Comparison of ENCODE assay signal across 13 cellular contexts in the genomic region with DNA sequence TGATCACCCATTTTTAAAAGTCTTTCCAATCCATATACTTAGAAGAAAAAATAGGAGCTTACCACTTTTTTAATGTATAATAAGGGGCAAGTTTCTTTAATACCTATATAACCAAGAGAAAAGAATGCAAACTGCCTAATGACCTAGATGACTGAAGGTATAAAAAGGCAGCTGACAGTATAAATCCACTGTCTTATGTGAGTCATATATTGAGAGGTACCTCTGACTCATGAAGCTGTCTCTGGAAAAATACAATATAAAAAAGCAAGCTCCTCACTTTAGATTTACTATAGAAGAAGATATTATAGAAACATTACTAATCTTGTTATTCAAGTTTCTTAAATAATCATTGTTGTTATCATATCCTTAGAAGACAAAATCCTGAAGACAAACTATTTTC.
DNase-seq lines count a peak whose midpoint lies in the region; ATAC-seq and TF ChIP-seq lines count a peak whose summit lies in the region.
"Had no signal": no experiment of that assay in that cellular context is flagged by ENCODE, and none has a peak within 500 bp of the region (broad histone marks: within the 10 kb centered on the region; RNA-seq: fewer than 3 reads in every experiment).

No MANE protein-coding gene starts in this region.

- H3K9me3 Mint-ChIP-seq in activated naive CD8-positive, alpha-beta T cell treated with anti-CD3 and anti-CD28 coated beads, Interleukin-2, amount 50 U/mL, for 24 hours, result peaks cover 26% of the 10 kb centered on the region

- H3K4me3 ChIP-seq in heart left ventricle, result no peak overlapping the region
- H3K4me3 ChIP-seq: MG63, transverse colon had no signal

- TF ChIP-seq POLR2A in heart left ventricle (IDR thresholded peaks at IDR 0.05), result no peak

- no peaks in the 10 kb centered on the region for H3K27me3 ChIP-seq in heart left ventricle
- H3K27me3 ChIP-seq: transverse colon had no signal

- no peaks in the 10 kb centered on the region for H3K27me3 Mint-ChIP-seq in activated naive CD8-positive, alpha-beta T cell treated with anti-CD3 and anti-CD28 coated beads, Interleukin-2, amount 50 U/mL, for 24 hours

- H3K4me1 ChIP-seq in heart left ventricle, result peaks cover 0 to 10% (median 0%) of the 10 kb centered on the region in 12 donors
- H3K4me1 ChIP-seq: transverse colon had no signal

- peaks cover 26% of the 10 kb centered on the region for H3K36me3 Mint-ChIP-seq in activated naive CD8-positive, alpha-beta T cell treated with anti-CD3 and anti-CD28 coated beads, Interleukin-2, amount 50 U/mL, for 24 hours (ENCODE audit: low read depth)

- H3K36me3 ChIP-seq in heart left ventricle, result no peaks in the 10 kb centered on the region
- H3K36me3 ChIP-seq: MG63, transverse colon had no signal

- no peak overlapping the region for H3K27ac ChIP-seq in heart left ventricle
- H3K27ac ChIP-seq: transverse colon had no signal

- intact Hi-C loops in heart left ventricle (cut with DNase I), result no loop called here

- H3K27ac Mint-ChIP-seq in activated naive CD8-positive, alpha-beta T cell treated with anti-CD3 and anti-CD28 coated beads, Interleukin-2, amount 50 U/mL, for 24 hours, result peak overlapping the region; percentile 97
- H3K27ac Mint-ChIP-seq: endodermal cell, progenitor cell of endocrine pancreas, WTC11 had no signal

- DNase-seq in AG08395 (ENCODE audit: low spot score), result peak; percentile 8
- DNase-seq in HPDE6-E6E7 (ENCODE audit: extremely low spot score), result peak; percentile 29
- no peak for DNase-seq in activated naive CD8-positive, alpha-beta T cell treated with anti-CD3 and anti-CD28 coated beads, Interleukin-2, amount 50 U/mL, for 24 hours
- DNase-seq in kidney glomerular epithelial cell (lab: John Stamatoyannopoulos, UW), result peak; percentile 26
- no peak for DNase-seq in HuH-7 (ENCODE audit: low spot score)
- no peak for DNase-seq in heart left ventricle
- DNase-seq: endodermal cell, MG63, transverse colon had no signal

- TF ChIP-seq CTCF in heart left ventricle (IDR thresholded peaks at IDR 0.05), result no peak

- peaks cover 0 to 13% (median 0%) of the 10 kb centered on the region in 12 donors for H3K9me3 ChIP-seq in heart left ventricle
- H3K9me3 ChIP-seq: MG63, transverse colon had no signal

- peaks cover 56% of the 10 kb centered on the region for H3K4me1 Mint-ChIP-seq in activated naive CD8-positive, alpha-beta T cell treated with anti-CD3 and anti-CD28 coated beads, Interleukin-2, amount 50 U/mL, for 24 hours

- ATAC-seq in activated naive CD8-positive, alpha-beta T cell treated with anti-CD3 and anti-CD28 coated beads, Interleukin-2, amount 50 U/mL, for 24 hours, result peak; percentile 84
- ATAC-seq in HG03342 (IDR thresholded peaks at IDR 0.05; ENCODE audit: unreplicated experiment), result no peak
- ATAC-seq in GM18858 (IDR thresholded peaks at IDR 0.05; ENCODE audit: unreplicated experiment), result no peak
- ATAC-seq in heart left ventricle, result no peak

- H3K4me3 Mint-ChIP-seq in activated naive CD8-positive, alpha-beta T cell treated with anti-CD3 and anti-CD28 coated beads, Interleukin-2, amount 50 U/mL, for 24 hours, result peak overlapping the region; percentile 53
- H3K4me3 Mint-ChIP-seq: endodermal cell, WTC11 had no signal

Comparison
In these comparisons a context has a peak if more than half of its experiments do, and no peak if none do; other contexts are left out.
1. DNase-seq: peak in AG08395 (single experiment), HPDE6-E6E7 (single experiment) and kidney glomerular epithelial cell (single experiment); none in activated naive CD8-positive, alpha-beta T cell treated with anti-CD3 and anti-CD28 coated beads, Interleukin-2, amount 50 U/mL, for 24 hours (single experiment), HuH-7 (single experiment) and heart left ventricle (0 of 5).